42 cellular contexts compared by ENCODE assay signal in the genomic region with DNA sequence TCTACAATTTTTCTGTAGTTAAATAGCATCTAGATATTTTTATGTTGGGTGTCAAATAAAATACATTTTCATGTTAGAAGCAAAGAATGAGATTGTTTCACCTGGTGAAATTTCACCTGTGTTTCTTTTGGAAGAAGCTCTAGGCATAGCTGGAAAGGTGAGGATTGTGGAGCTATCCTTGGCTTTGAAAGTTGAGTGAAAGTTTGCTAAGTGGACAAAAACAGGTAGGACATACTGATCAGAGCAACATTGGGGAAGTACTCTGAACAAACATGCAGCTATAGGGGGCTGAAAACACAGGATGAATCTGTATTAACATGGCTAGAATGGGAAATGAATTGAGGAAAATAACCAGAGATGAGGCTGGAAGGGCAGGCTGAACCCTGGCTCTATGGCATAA. TPM values are rescaled to one million over a fixed set of nuclear protein-coding genes. Genes with fewer than 3 reads are reported as not detected.
"Had no signal": no experiment of that assay in that cellular context is flagged by ENCODE, and none has a peak within 500 bp of the region (broad histone marks: within the 10 kb centered on the region; RNA-seq: fewer than 3 reads in every experiment).

No MANE protein-coding gene starts in this region.

- H3K27ac ChIP-seq: adrenal gland, ascending aorta, body of pancreas, brain microvascular endothelial cell, breast epithelium, cardiac muscle cell had no signal

- H3K9me3 Mint-ChIP-seq: activated naive CD4-positive, alpha-beta T cell treated with anti-CD3 and anti-CD28 coated beads for 36 hours; activated naive CD4-positive, alpha-beta T cell treated with anti-CD3 and anti-CD28 coated beads, Interleukin-2, amount 10 ng/mL, durations not matched to agents 7 days and 5 days; activated naive CD4-positive, alpha-beta T cell treated with anti-CD3 and anti-CD28 coated beads, Interleukin-2, amount 50 U/mL, for 24 hours; activated naive CD8-positive, alpha-beta T cell treated with anti-CD3 and anti-CD28 coated beads for 36 hours; activated naive CD8-positive, alpha-beta T cell treated with anti-CD3 and anti-CD28 coated beads, Interleukin-2, amount 50 U/mL, for 24 hours; activated T-helper 1 cell treated with anti-CD3 and anti-CD28 coated beads, Interleukin-12 subunit alpha, Interleukin-12 subunit beta, Interleukin-2, Interleukin-4 antibody, amounts not matched to agents 30 ng/mL and 10 ng/mL and 1 ng/mL, durations not matched to agents 14 hours and 24 hours and 36 hours; activated T-helper 2 cell treated with anti-CD3 and anti-CD28 coated beads, Interferon-gamma antibody, Interleukin-2, Interleukin-4, amounts not matched to agents 10 μg/mL and 5 μg/mL and 100 μg/mL, durations not matched to agents 14 hours and 24 hours and 36 hours had no signal

- H3K27me3 ChIP-seq: adrenal gland, ascending aorta, body of pancreas, brain microvascular endothelial cell, breast epithelium had no signal

- H3K4me1 Mint-ChIP-seq: activated naive CD4-positive, alpha-beta T cell treated with anti-CD3 and anti-CD28 coated beads, Interleukin-2, amount 10 ng/mL, durations not matched to agents 7 days and 5 days; activated naive CD4-positive, alpha-beta T cell treated with anti-CD3 and anti-CD28 coated beads, Interleukin-2, amount 50 U/mL, for 24 hours; activated naive CD8-positive, alpha-beta T cell treated with anti-CD3 and anti-CD28 coated beads for 36 hours; activated naive CD8-positive, alpha-beta T cell treated with anti-CD3 and anti-CD28 coated beads, Interleukin-2, amount 10 ng/mL, durations not matched to agents 7 days and 5 days; activated naive CD8-positive, alpha-beta T cell treated with anti-CD3 and anti-CD28 coated beads, Interleukin-2, amount 50 U/mL, for 24 hours; activated T-helper 17 cell treated with anti-CD3 and anti-CD28 coated beads, Interleukin-2, amount 50 U/mL, for 72 hours; central memory CD8-positive, alpha-beta T cell had no signal

- H3K27ac Mint-ChIP-seq: activated naive CD4-positive, alpha-beta T cell treated with anti-CD3 and anti-CD28 coated beads for 36 hours; activated naive CD4-positive, alpha-beta T cell treated with anti-CD3 and anti-CD28 coated beads, Interleukin-2, amount 10 ng/mL, durations not matched to agents 7 days and 5 days; activated naive CD4-positive, alpha-beta T cell treated with anti-CD3 and anti-CD28 coated beads, Interleukin-2, amount 50 U/mL, for 24 hours; activated naive CD4-positive, alpha-beta T cell treated with anti-CD3 and anti-CD28 coated beads, Interleukin-2, amount 50 U/mL, for 72 hours; activated naive CD8-positive, alpha-beta T cell; activated naive CD8-positive, alpha-beta T cell treated with anti-CD3 and anti-CD28 coated beads for 36 hours; activated naive CD8-positive, alpha-beta T cell treated with anti-CD3 and anti-CD28 coated beads, Interleukin-2, amount 10 ng/mL, durations not matched to agents 7 days and 5 days; activated naive CD8-positive, alpha-beta T cell treated with anti-CD3 and anti-CD28 coated beads, Interleukin-2, amount 50 U/mL, for 24 hours; activated T-cell treated with anti-CD3 and anti-CD28 coated beads, Interleukin-2, amount 50 U/mL, for 24 hours; activated T-cell treated with anti-CD3 and anti-CD28 coated beads, Interleukin-2, amount 50 U/mL, for 72 hours; activated T-helper 1 cell treated with anti-CD3 and anti-CD28 coated beads, Interleukin-12 subunit alpha, Interleukin-12 subunit beta, Interleukin-2, Interleukin-4 antibody, amounts not matched to agents 30 ng/mL and 10 ng/mL and 1 ng/mL, durations not matched to agents 14 hours and 24 hours and 36 hours; activated T-helper 17 cell treated with anti-CD3 and anti-CD28 coated beads, Interleukin-2, amount 50 U/mL, for 72 hours; activated T-helper 2 cell treated with anti-CD3 and anti-CD28 coated beads, Interferon-gamma antibody, Interleukin-2, Interleukin-4, amounts not matched to agents 10 μg/mL and 5 μg/mL and 100 μg/mL, durations not matched to agents 14 hours and 24 hours and 36 hours had no signal

- H3K27me3 Mint-ChIP-seq: activated naive CD4-positive, alpha-beta T cell treated with anti-CD3 and anti-CD28 coated beads, Interleukin-2, amount 10 ng/mL, durations not matched to agents 7 days and 5 days; activated naive CD4-positive, alpha-beta T cell treated with anti-CD3 and anti-CD28 coated beads, Interleukin-2, amount 50 U/mL, for 24 hours; activated naive CD8-positive, alpha-beta T cell; activated naive CD8-positive, alpha-beta T cell treated with anti-CD3 and anti-CD28 coated beads, Interleukin-2, amount 10 ng/mL, durations not matched to agents 7 days and 5 days; activated naive CD8-positive, alpha-beta T cell treated with anti-CD3 and anti-CD28 coated beads, Interleukin-2, amount 50 U/mL, for 24 hours; activated T-cell treated with anti-CD3 and anti-CD28 coated beads, Interleukin-2, amount 50 U/mL, for 24 hours; activated T-helper 17 cell treated with anti-CD3 and anti-CD28 coated beads, Interleukin-2, amount 50 U/mL, for 72 hours; central memory CD8-positive, alpha-beta T cell had no signal

- H3K4me3 Mint-ChIP-seq: activated naive CD4-positive, alpha-beta T cell treated with anti-CD3 and anti-CD28 coated beads for 36 hours; activated naive CD4-positive, alpha-beta T cell treated with anti-CD3 and anti-CD28 coated beads, Interleukin-2, amount 10 ng/mL, durations not matched to agents 7 days and 5 days; activated naive CD4-positive, alpha-beta T cell treated with anti-CD3 and anti-CD28 coated beads, Interleukin-2, amount 50 U/mL, for 24 hours; activated naive CD8-positive, alpha-beta T cell; activated naive CD8-positive, alpha-beta T cell treated with anti-CD3 and anti-CD28 coated beads for 36 hours; activated naive CD8-positive, alpha-beta T cell treated with anti-CD3 and anti-CD28 coated beads, Interleukin-2, amount 10 ng/mL, durations not matched to agents 7 days and 5 days; activated naive CD8-positive, alpha-beta T cell treated with anti-CD3 and anti-CD28 coated beads, Interleukin-2, amount 50 U/mL, for 24 hours; activated T-cell treated with anti-CD3 and anti-CD28 coated beads, Interleukin-2, amount 50 U/mL, for 24 hours; activated T-cell treated with anti-CD3 and anti-CD28 coated beads, Interleukin-2, amount 50 U/mL, for 4 hours; activated T-cell treated with anti-CD3 and anti-CD28 coated beads, Interleukin-2, amount 50 U/mL, for 72 hours; activated T-helper 1 cell treated with anti-CD3 and anti-CD28 coated beads, Interleukin-12 subunit alpha, Interleukin-12 subunit beta, Interleukin-2, Interleukin-4 antibody, amounts not matched to agents 30 ng/mL and 10 ng/mL and 1 ng/mL, durations not matched to agents 14 hours and 24 hours and 36 hours; activated T-helper 17 cell treated with anti-CD3 and anti-CD28 coated beads, Interleukin-2, amount 50 U/mL, for 72 hours; central memory CD8-positive, alpha-beta T cell had no signal

- H3K36me3 Mint-ChIP-seq: activated naive CD4-positive, alpha-beta T cell treated with anti-CD3 and anti-CD28 coated beads, Interleukin-2, amount 10 ng/mL, durations not matched to agents 7 days and 5 days; activated naive CD4-positive, alpha-beta T cell treated with anti-CD3 and anti-CD28 coated beads, Interleukin-2, amount 50 U/mL, for 24 hours; activated naive CD4-positive, alpha-beta T cell treated with anti-CD3 and anti-CD28 coated beads, Interleukin-2, amount 50 U/mL, for 72 hours; activated naive CD8-positive, alpha-beta T cell; activated naive CD8-positive, alpha-beta T cell treated with anti-CD3 and anti-CD28 coated beads for 36 hours; activated naive CD8-positive, alpha-beta T cell treated with anti-CD3 and anti-CD28 coated beads, Interleukin-2, amount 10 ng/mL, durations not matched to agents 7 days and 5 days had no signal

- H3K4me1 ChIP-seq: adrenal gland, ascending aorta, breast epithelium had no signal

- H3K4me3 ChIP-seq: adrenal gland, ascending aorta, body of pancreas, breast epithelium, cardiac muscle cell had no signal

- DNase-seq: activated effector memory CD4-positive, alpha-beta T cell treated with anti-CD3 and anti-CD28 coated beads, Interleukin-2, amount 50 U/mL, for 16 hours; activated effector memory CD4-positive, alpha-beta T cell treated with Interleukin-2 at 50 U/mL for 16 hours; activated gamma-delta T cell; activated gamma-delta T cell treated with Interleukin-2 at 50 U/mL for 16 hours; activated naive CD4-positive, alpha-beta T cell; activated naive CD4-positive, alpha-beta T cell treated with anti-CD3 and anti-CD28 coated beads for 36 hours; activated naive CD4-positive, alpha-beta T cell treated with anti-CD3 and anti-CD28 coated beads, Interleukin-2, amount 10 ng/mL, durations not matched to agents 7 days and 5 days; activated naive CD4-positive, alpha-beta T cell treated with anti-CD3 and anti-CD28 coated beads, Interleukin-2, amount 50 U/mL, for 16 hours; activated naive CD4-positive, alpha-beta T cell treated with Interleukin-2 at 50 U/mL for 16 hours; activated naive CD8-positive, alpha-beta T cell treated with anti-CD3 and anti-CD28 coated beads for 36 hours; activated naive CD8-positive, alpha-beta T cell treated with anti-CD3 and anti-CD28 coated beads, Interleukin-2, amount 10 ng/mL, durations not matched to agents 7 days and 5 days; activated naive CD8-positive, alpha-beta T cell treated with anti-CD3 and anti-CD28 coated beads, Interleukin-2, amount 50 U/mL, for 24 hours; activated T-cell treated with anti-CD3 and anti-CD28 coated beads, Interleukin-2, amount 50 U/mL, for 1 hour; activated T-cell treated with anti-CD3 and anti-CD28 coated beads, Interleukin-2, amount 50 U/mL, for 24 hours; activated T-cell treated with anti-CD3 and anti-CD28 coated beads, Interleukin-2, amount 50 U/mL, for 4 hours; activated T-cell treated with anti-CD3 and anti-CD28 coated beads, Interleukin-2, amount 50 U/mL, for 48 hours; activated T-cell treated with anti-CD3 and anti-CD28 coated beads, Interleukin-2, amount 50 U/mL, for 72 hours; adrenal gland; amniotic stem cell; amygdala; anterior cingulate cortex; aorta; body of pancreas; brain microvascular endothelial cell; caudate nucleus; central memory CD4-positive, alpha-beta T cell; cerebellar nuclear complex had no signal

- H3K9me3 ChIP-seq: adrenal gland, ascending aorta, body of pancreas, breast epithelium had no signal

- H3K36me3 ChIP-seq: adrenal gland, ascending aorta, brain microvascular endothelial cell, breast epithelium, cardiac muscle cell had no signal

- FAIRE-seq: astrocyte, bronchial epithelial cell had no signal

- ATAC-seq: activated naive CD4-positive, alpha-beta T cell treated with anti-CD3 and anti-CD28 coated beads, Interleukin-2, amount 50 U/mL, for 72 hours; activated naive CD8-positive, alpha-beta T cell treated with anti-CD3 and anti-CD28 coated beads, Interleukin-2, amount 50 U/mL, for 24 hours; activated T-cell treated with anti-CD3 and anti-CD28 coated beads, Interleukin-2, amount 50 U/mL, for 4 hours; activated T-cell treated with anti-CD3 and anti-CD28 coated beads, Interleukin-2, amount 50 U/mL, for 72 hours; activated T-helper 17 cell treated with anti-CD3 and anti-CD28 coated beads, Interleukin-2, amount 50 U/mL, for 72 hours; body of pancreas had no signal

RNA-seq across cellular contexts. Expression of a gene that starts 18.8 kb away (rescaled TPM):
- total RNA-seq: activated naive CD4-positive, alpha-beta T cell treated with anti-CD3 and anti-CD28 coated beads for 36 hours; activated naive CD4-positive, alpha-beta T cell treated with anti-CD3 and anti-CD28 coated beads, Interleukin-2, amount 50 U/mL, for 72 hours; activated naive CD8-positive, alpha-beta T cell treated with anti-CD3 and anti-CD28 coated beads for 36 hours; activated naive CD8-positive, alpha-beta T cell treated with anti-CD3 and anti-CD28 coated beads, Interleukin-2, amount 10 ng/mL, durations not matched to agents 7 days and 5 days; activated T-cell treated with anti-CD3 and anti-CD28 coated beads, Interleukin-2, amount 50 U/mL, for 4 hours; activated T-cell treated with anti-CD3 and anti-CD28 coated beads, Interleukin-2, amount 50 U/mL, for 72 hours; activated T-helper 1 cell treated with anti-CD3 and anti-CD28 coated beads, Interleukin-12 subunit alpha, Interleukin-12 subunit beta, Interleukin-2, Interleukin-4 antibody, amounts not matched to agents 30 ng/mL and 10 ng/mL and 1 ng/mL, durations not matched to agents 14 hours and 24 hours and 36 hours; activated T-helper 17 cell treated with anti-CD3 and anti-CD28 coated beads, Interleukin-2, amount 50 U/mL, for 72 hours; activated T-helper 2 cell treated with anti-CD3 and anti-CD28 coated beads, Interferon-gamma antibody, Interleukin-2, Interleukin-4, amounts not matched to agents 10 μg/mL and 5 μg/mL and 100 μg/mL, durations not matched to agents 14 hours and 24 hours and 36 hours; ascending aorta; astrocyte; breast epithelium; bronchial epithelial cell; cardiac septum; chondrocyte had no signal
- polyA plus RNA-seq: adipose tissue, cardiac muscle cell had no signal
